In the genomic region with DNA sequence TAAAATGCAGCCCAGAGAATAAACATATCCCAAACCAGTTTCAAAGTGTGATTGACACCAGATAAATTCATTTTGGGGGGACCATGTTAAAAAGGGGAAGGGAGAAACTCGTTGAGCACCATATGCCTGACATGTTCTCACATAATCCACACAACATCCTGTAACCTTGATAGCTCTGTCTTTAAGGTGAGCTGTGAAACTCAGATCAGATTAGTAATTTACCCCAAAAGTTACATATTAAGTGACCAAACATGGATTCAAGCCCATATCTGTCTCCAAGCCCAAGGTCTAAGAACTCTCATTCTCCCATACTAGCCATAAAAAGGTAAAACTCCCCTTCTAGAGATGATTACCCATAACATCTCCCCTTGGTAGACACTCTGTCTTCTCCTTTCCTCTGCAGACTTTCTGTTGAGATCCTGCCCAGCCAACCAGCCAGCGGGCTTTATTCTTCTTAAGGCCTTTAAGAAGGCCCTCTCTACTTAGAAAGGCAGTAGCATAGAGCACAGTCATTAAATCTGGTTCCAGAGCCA, we compare ENCODE assay signal across 20 cellular contexts.
DNase-seq lines count a peak whose midpoint lies in the region; ATAC-seq, FAIRE-seq and TF ChIP-seq lines count a peak whose summit lies in the region.
"Had no signal": no experiment of that assay in that cellular context is flagged by ENCODE, and none has a peak within 500 bp of the region (broad histone marks: within the 10 kb centered on the region; RNA-seq: fewer than 3 reads in every experiment).

No MANE protein-coding gene starts in this region.

- RAD21 ChIA-PET in GM12878 (lab: Charles Lee; ENCODE audit: unreplicated experiment): interaction anchor here (2.5 to 7.1 kb wide), 2 partner anchors 20 to 28 kb away, joined by 8 to 73 read pairs; no protein-coding TSS in a partner anchor

- H3K27ac ChIP-seq in GM12878 (ENCODE audit: control insufficient read depth, insufficient read depth): no peak overlapping the region

- H3K4me1 Mint-ChIP-seq in activated CD8-positive, alpha-beta T cell treated with anti-CD3 and anti-CD28 coated beads for 36 hours (ENCODE audit: low read depth): no peaks in the 10 kb centered on the region
- H3K4me1 Mint-ChIP-seq: natural killer cell had no signal

- BruUV-seq in GM12878 (replicated peaks; lab: Mats Ljungman, UMichigan): no TSS peak

- FAIRE-seq in GM12878 (lab: Jason Lieb, UNC): peak; percentile 27
- FAIRE-seq: H54 had no signal

- in situ Hi-C loops in GM12878 (cut with MboI): no loop called here

- H3K9me3 Mint-ChIP-seq in activated CD8-positive, alpha-beta T cell treated with anti-CD3 and anti-CD28 coated beads for 36 hours: no peaks in the 10 kb centered on the region
- H3K9me3 Mint-ChIP-seq: activated T-cell treated with anti-CD3 and anti-CD28 coated beads, Interleukin-2, amount 50 U/mL, for 24 hours; T-helper 1 cell treated with Interleukin-12 subunit alpha and Interleukin-12 subunit beta and Interleukin-4 antibody, amounts not matched to agents 30 μg/mL and 1 μg/mL, for 36 hours had no signal

- no peak overlapping the region for H3K9ac ChIP-seq in GM12878 (ENCODE audit: control insufficient read depth, insufficient read depth, low read length)

- SMC1A ChIA-PET in GM12878 (lab: Charles Lee; ENCODE audit: uncharacterized antibody, unreplicated experiment): interaction anchor here (1.0 to 14.9 kb wide), 10 partner anchors 18 to 84 kb away, joined by 3 to 189 read pairs (median 4); no protein-coding TSS in a partner anchor

- no peak overlapping the region for H3K4me3 Mint-ChIP-seq in activated CD8-positive, alpha-beta T cell treated with anti-CD3 and anti-CD28 coated beads for 36 hours
- H3K4me3 Mint-ChIP-seq: activated T-cell treated with anti-CD3 and anti-CD28 coated beads, Interleukin-2, amount 50 U/mL, for 24 hours; natural killer cell; T-helper 1 cell treated with Interleukin-12 subunit alpha and Interleukin-12 subunit beta and Interleukin-4 antibody, amounts not matched to agents 30 μg/mL and 1 μg/mL, for 36 hours had no signal

- POLR2A ChIA-PET in GM12878 (lab: Charles Lee): no interaction called here
- POLR2A ChIA-PET in activated CD8-positive, alpha-beta T cell treated with anti-CD3 and anti-CD28 coated beads for 36 hours (lab: Charles Lee): no interaction called here

- H3K36me3 Mint-ChIP-seq in activated CD8-positive, alpha-beta T cell treated with anti-CD3 and anti-CD28 coated beads for 36 hours (ENCODE audit: low read depth): no peaks in the 10 kb centered on the region
- H3K36me3 Mint-ChIP-seq: natural killer cell had no signal

- no peak for TF ChIP-seq RAD21 in GM12878 (IDR thresholded peaks at IDR 0.05; ENCODE audit: insufficient read depth, low read depth, low read length)

- WGBS in GM12878 (ENCODE audit: insufficient coverage, insufficient replicate concordance, low lambda C conversion rate, missing lambda C conversion rate): 36% methylated on average over 2 of the region's 2 CpGs

- no peaks in the 10 kb centered on the region for H3K27me3 ChIP-seq in GM12878 (replicated peaks in 1 of 2; ENCODE audit: control insufficient read depth in 2 of 2, insufficient read depth in 2 of 2, low read length in 1 of 2)
- H3K27me3 ChIP-seq: right atrium auricular region, thyroid gland had no signal

- H3K79me2 ChIP-seq in GM12878 (ENCODE audit: control insufficient read depth, insufficient read depth, low read length): no peaks in the 10 kb centered on the region

- no peak for TF ChIP-seq EP300 in GM12878 (IDR thresholded peaks at IDR 0.05; ENCODE audit: borderline replicate concordance in 1 of 2, control insufficient read depth in 1 of 2, low read depth in 2 of 2, low read length in 2 of 2)

- intact Hi-C loops in GM12878 (cut with micrococcal nuclease; ENCODE audit: unreplicated experiment): loop anchor here (2.0 kb wide), 1 partner anchor 22 kb away; no protein-coding TSS in a partner anchor
- intact Hi-C loops in activated CD8-positive, alpha-beta T cell treated with anti-CD3 and anti-CD28 coated beads for 36 hours (cut with micrococcal nuclease): no loop called here

- no peak overlapping the region for H3K27ac Mint-ChIP-seq in activated CD8-positive, alpha-beta T cell treated with anti-CD3 and anti-CD28 coated beads for 36 hours
- H3K27ac Mint-ChIP-seq: activated T-cell treated with anti-CD3 and anti-CD28 coated beads, Interleukin-2, amount 50 U/mL, for 24 hours; natural killer cell; T-helper 1 cell treated with Interleukin-12 subunit alpha and Interleukin-12 subunit beta and Interleukin-4 antibody, amounts not matched to agents 30 μg/mL and 1 μg/mL, for 36 hours had no signal

- no peak overlapping the region for H3K4me3 ChIP-seq in GM12878
- H3K4me3 ChIP-seq: right atrium auricular region, thyroid gland had no signal

- no peaks in the 10 kb centered on the region; the same call in 1 of the 2 replicates for H4K20me1 ChIP-seq in GM12878 (ENCODE audit: control insufficient read depth, insufficient read depth)

- ATAC-seq in GM18511 (IDR thresholded peaks at IDR 0.05; ENCODE audit: unreplicated experiment): peak; percentile 65
- ATAC-seq in GM21423 (IDR thresholded peaks at IDR 0.05; ENCODE audit: unreplicated experiment): peak; percentile 42
- peak; percentile 46 for ATAC-seq in HG03139 (IDR thresholded peaks at IDR 0.05; ENCODE audit: unreplicated experiment)
- peak; percentile 43 for ATAC-seq in GM12878
- ATAC-seq in activated CD8-positive, alpha-beta T cell treated with anti-CD3 and anti-CD28 coated beads for 36 hours: no peak
- ATAC-seq: natural killer cell had no signal

- H3K36me3 ChIP-seq in GM12878 (ENCODE audit: control insufficient read depth in 2 of 2, insufficient read depth in 2 of 2, low read length in 1 of 2): no peaks in the 10 kb centered on the region
- H3K36me3 ChIP-seq: right atrium auricular region, thyroid gland had no signal

- CTCF ChIA-PET in GM12878 (lab: Yijun Ruan, JAX): interaction anchor here (1.2 to 6.0 kb wide), 7 partner anchors 9 to 86 kb away, joined by 3 to 58 read pairs (median 6); no protein-coding TSS in a partner anchor
- CTCF ChIA-PET in activated CD8-positive, alpha-beta T cell treated with anti-CD3 and anti-CD28 coated beads for 36 hours (lab: Charles Lee): interaction anchor here (1.0 kb wide), 1 partner anchor 273 kb away, joined by 4 read pairs; no protein-coding TSS in a partner anchor

- peaks cover 6% of the 10 kb centered on the region for H3K27me3 Mint-ChIP-seq in activated CD8-positive, alpha-beta T cell treated with anti-CD3 and anti-CD28 coated beads for 36 hours

- H3K4me2 ChIP-seq in GM12878 (ENCODE audit: control insufficient read depth, insufficient read depth): no peak overlapping the region

- no peak for DNase-seq in GM12878 (ENCODE audit: low read depth, low spot score)
- DNase-seq in SHP77 (lab: John Stamatoyannopoulos, UW): no peak
- DNase-seq in ecto neural progenitor cell (ENCODE audit: low spot score): no peak
- no peak for DNase-seq in activated CD8-positive, alpha-beta T cell treated with anti-CD3 and anti-CD28 coated beads for 36 hours
- no peak for DNase-seq in cerebellar nuclear complex (lab: John Stamatoyannopoulos, UW)
- DNase-seq: activated CD4-positive, CD25-positive, alpha-beta regulatory T cell treated with anti-CD3 and anti-CD28 coated beads, Interleukin-2, amount 50 U/mL, for 72 hours; activated T-cell treated with anti-CD3 and anti-CD28 coated beads, Interleukin-2, amount 50 U/mL, for 24 hours; erythroblast; natural killer cell; NCI-H1694; NCI-H510A; stimulated activated CD4-positive, alpha-beta T cell treated with anti-CD3 and anti-CD28 coated beads, Interleukin-2, amount 100 ng/mL, for 24 hours; stimulated activated CD8-positive, alpha-beta memory T cell treated with anti-CD3 and anti-CD28 coated beads, Interleukin-4, amount 100 ng/mL, for 48 hours; thyroid gland had no signal

- TF ChIP-seq CTCF in GM12878 (IDR thresholded peaks at IDR 0.05 in 2 of 3, conservative IDR thresholded peaks at IDR 0.05 in 1 of 3; ENCODE audit: control insufficient read depth in 2 of 3, extremely low read depth in 1 of 3, insufficient read depth in 1 of 3, low read depth in 3 of 3, low read length in 3 of 3): no peak
- TF ChIP-seq CTCF in activated CD8-positive, alpha-beta T cell treated with anti-CD3 and anti-CD28 coated beads for 36 hours (IDR thresholded peaks at IDR 0.05): no peak

- H3K9me3 ChIP-seq in GM12878 (replicated peaks; ENCODE audit: control insufficient read depth, insufficient read depth, low read length): no peaks in the 10 kb centered on the region
- H3K9me3 ChIP-seq: right atrium auricular region, thyroid gland had no signal

- no peak overlapping the region for H2AFZ ChIP-seq in GM12878 (ENCODE audit: control insufficient read depth, low read depth, low read length)

- H3K4me1 ChIP-seq in GM12878 (ENCODE audit: control insufficient read depth, insufficient read depth, low read length): no peaks in the 10 kb centered on the region

- no peak for TF ChIP-seq POLR2A in GM12878 (IDR thresholded peaks at IDR 0.05; ENCODE audit: low read depth, low read length)

TF ChIP-seq in GM12878, 131 proteins besides CTCF, POLR2A, EP300 and RAD21 (continues in another document):
- TF ChIP-seq PAX5 (IDR thresholded peaks at IDR 0.05; ENCODE audit: borderline replicate concordance, low read depth, low read length) (no peak), SUZ12 (IDR thresholded peaks at IDR 0.05; ENCODE audit: unreplicated experiment) (no peak), EED (IDR thresholded peaks at IDR 0.05; ENCODE audit: low read depth) (no peak)
- TF ChIP-seq, protein P1, sequence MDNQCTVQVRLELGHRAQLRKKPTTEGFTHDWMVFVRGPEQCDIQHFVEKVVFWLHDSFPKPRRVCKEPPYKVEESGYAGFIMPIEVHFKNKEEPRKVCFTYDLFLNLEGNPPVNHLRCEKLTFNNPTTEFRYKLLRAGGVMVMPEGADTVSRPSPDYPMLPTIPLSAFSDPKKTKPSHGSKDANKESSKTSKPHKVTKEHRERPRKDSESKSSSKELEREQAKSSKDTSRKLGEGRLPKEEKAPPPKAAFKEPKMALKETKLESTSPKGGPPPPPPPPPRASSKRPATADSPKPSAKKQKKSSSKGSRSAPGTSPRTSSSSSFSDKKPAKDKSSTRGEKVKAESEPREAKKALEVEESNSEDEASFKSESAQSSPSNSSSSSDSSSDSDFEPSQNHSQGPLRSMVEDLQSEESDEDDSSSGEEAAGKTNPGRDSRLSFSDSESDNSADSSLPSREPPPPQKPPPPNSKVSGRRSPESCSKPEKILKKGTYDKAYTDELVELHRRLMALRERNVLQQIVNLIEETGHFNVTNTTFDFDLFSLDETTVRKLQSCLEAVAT (IDR thresholded peaks at IDR 0.05): no peak
